ENCODE assay signal across 29 cellular contexts in the genomic region with DNA sequence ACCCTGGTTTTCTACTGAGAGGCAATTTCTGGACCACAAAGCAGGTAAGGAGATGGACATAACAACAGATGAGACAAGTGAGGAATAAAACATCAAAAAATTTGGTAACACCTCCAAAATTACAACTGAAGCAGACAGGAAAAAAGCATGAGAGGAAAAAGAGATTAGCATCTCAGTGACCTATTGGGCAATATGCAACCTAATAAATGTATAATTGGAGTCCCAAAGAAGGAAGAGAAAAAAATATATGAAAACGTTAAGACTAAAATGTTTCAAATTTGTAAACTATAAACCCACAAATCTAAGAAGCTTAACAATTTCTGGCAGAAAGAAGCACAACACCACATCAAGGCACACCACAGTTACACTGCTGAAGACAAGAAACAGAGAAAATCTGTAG.
"Had no signal": no experiment of that assay in that cellular context is flagged by ENCODE, and none has a peak within 500 bp of the region (broad histone marks: within the 10 kb centered on the region; RNA-seq: fewer than 3 reads in every experiment).

No MANE protein-coding gene starts in this region.

- H3K9ac ChIP-seq: neural progenitor cell, parathyroid adenoma had no signal

- DNase-seq: naive thymus-derived CD8-positive, alpha-beta T cell; occipital lobe; ovary; posterior cingulate gyrus; psoas muscle; right cardiac atrium; right lobe of liver; sigmoid colon; small intestine; stimulated activated CD4-positive, alpha-beta T cell treated with anti-CD3 and anti-CD28 coated beads, Interleukin-15, amount 100 ng/mL, for 24 hours; stimulated activated CD4-positive, alpha-beta T cell treated with anti-CD3 and anti-CD28 coated beads, Interleukin-2, amount 100 ng/mL, for 24 hours; stimulated activated CD4-positive, alpha-beta T cell treated with anti-CD3 and anti-CD28 coated beads, Interleukin-2, amount 100 ng/mL, for 48 hours; stimulated activated CD4-positive, alpha-beta T cell treated with anti-CD3 and anti-CD28 coated beads, Interleukin-4, amount 100 ng/mL, for 24 hours; stimulated activated naive B cell treated with anti-CD40 and anti-IgM and Interleukin-4, amounts not matched to agents 10 μg/mL and 1 μg/mL and 100 μg/mL, for 72 hours; stimulated activated naive CD8-positive, alpha-beta T cell treated with anti-CD3 and anti-CD28 coated beads, Interleukin-15, amount 100 ng/mL, for 72 hours; stimulated activated naive CD8-positive, alpha-beta T cell treated with anti-CD3 and anti-CD28 coated beads, Interleukin-15, Interleukin-2, amounts not matched to agents 100 U/mL and 50 U/mL, for 24 hours; substantia nigra; testis; tibial artery; transverse colon; upper lobe of right lung; uterus had no signal

- H3K4me3 Mint-ChIP-seq: naive thymus-derived CD8-positive, alpha-beta T cell; natural killer cell treated with Interleukin-12 subunit alpha and Interleukin-12 subunit beta and Interleukin-15 and Interleukin-18, amount 100 ng/mL, for 72 hours; neural progenitor cell; stimulated activated effector memory CD8-positive, alpha-beta T cell treated with anti-CD3 and anti-CD28 coated beads, Interleukin-12 subunit alpha, Interleukin-12 subunit beta, amount 100 ng/mL, for 72 hours; stimulated activated naive B cell treated with anti-CD40 and anti-IgM and Interleukin-4, amounts not matched to agents 10 μg/mL and 1 μg/mL and 100 μg/mL, for 72 hours; stimulated activated naive CD8-positive, alpha-beta T cell treated with anti-CD3 and anti-CD28 coated beads, Interleukin-15, amount 100 ng/mL, for 72 hours; type B pancreatic cell had no signal

- H3K9me3 Mint-ChIP-seq: stimulated activated effector memory CD8-positive, alpha-beta T cell treated with anti-CD3 and anti-CD28 coated beads, Interleukin-12 subunit alpha, Interleukin-12 subunit beta, amount 100 ng/mL, for 72 hours; type B pancreatic cell had no signal

- H3K27me3 ChIP-seq: neural progenitor cell, ovary, right lobe of liver, sigmoid colon, suprapubic skin, testis, tibial artery, transverse colon, upper lobe of right lung, uterus had no signal

- H2AFZ ChIP-seq: neural progenitor cell, parathyroid adenoma had no signal

- H3K9me3 ChIP-seq: ovary, psoas muscle, suprapubic skin, testis, transverse colon, upper lobe of right lung, uterus had no signal

- H3K79me2 ChIP-seq: parathyroid adenoma had no signal

- H3K27ac ChIP-seq: neural progenitor cell, ovary, parathyroid adenoma, psoas muscle, right lobe of liver, sigmoid colon, suprapubic skin, testis, tibial artery, transverse colon, upper lobe of right lung, uterus had no signal

- H3K27me3 Mint-ChIP-seq: naive thymus-derived CD8-positive, alpha-beta T cell; natural killer cell treated with Interleukin-12 subunit alpha and Interleukin-12 subunit beta and Interleukin-15 and Interleukin-18, amount 100 ng/mL, for 72 hours; progenitor cell of endocrine pancreas; stimulated activated naive B cell treated with anti-CD40 and anti-IgM and Interleukin-4, amounts not matched to agents 10 μg/mL and 1 μg/mL and 100 μg/mL, for 72 hours; stimulated activated naive CD8-positive, alpha-beta T cell treated with anti-CD3 and anti-CD28 coated beads, Interleukin-15, amount 100 ng/mL, for 72 hours; type B pancreatic cell had no signal

- FAIRE-seq: small intestine had no signal

- H3K4me1 ChIP-seq: neural progenitor cell, parathyroid adenoma, psoas muscle, right lobe of liver, sigmoid colon, suprapubic skin, testis, transverse colon, upper lobe of right lung, uterus had no signal

- ATAC-seq: naive thymus-derived CD8-positive, alpha-beta T cell; natural killer cell treated with Interleukin-12 subunit alpha and Interleukin-12 subunit beta and Interleukin-15 and Interleukin-18, amount 100 ng/mL, for 72 hours; psoas muscle; right cardiac atrium; right lobe of liver; stimulated activated effector memory CD8-positive, alpha-beta T cell treated with anti-CD3 and anti-CD28 coated beads, Interleukin-12 subunit alpha, Interleukin-12 subunit beta, amount 100 ng/mL, for 72 hours; stimulated activated naive B cell treated with anti-CD40 and anti-IgM and Interleukin-4, amounts not matched to agents 10 μg/mL and 1 μg/mL and 100 μg/mL, for 72 hours; stimulated activated naive CD8-positive, alpha-beta T cell treated with anti-CD3 and anti-CD28 coated beads, Interleukin-15, amount 100 ng/mL, for 72 hours; stimulated activated naive CD8-positive, alpha-beta T cell treated with anti-CD3 and anti-CD28 coated beads, Interleukin-15, Interleukin-2, amounts not matched to agents 100 U/mL and 50 U/mL, for 24 hours; upper lobe of right lung had no signal

- H3K4me1 Mint-ChIP-seq: neural progenitor cell; stimulated activated effector memory CD8-positive, alpha-beta T cell treated with anti-CD3 and anti-CD28 coated beads, Interleukin-12 subunit alpha, Interleukin-12 subunit beta, amount 100 ng/mL, for 72 hours; stimulated activated naive B cell treated with anti-CD40 and anti-IgM and Interleukin-4, amounts not matched to agents 10 μg/mL and 1 μg/mL and 100 μg/mL, for 72 hours; stimulated activated naive CD8-positive, alpha-beta T cell treated with anti-CD3 and anti-CD28 coated beads, Interleukin-15, amount 100 ng/mL, for 72 hours had no signal

- H3K4me3 ChIP-seq: neural progenitor cell, ovary, psoas muscle, right lobe of liver, sigmoid colon, suprapubic skin, testis, tibial artery, transverse colon, upper lobe of right lung, uterus had no signal

- H3K27ac Mint-ChIP-seq: neural progenitor cell; progenitor cell of endocrine pancreas; stimulated activated effector memory CD8-positive, alpha-beta T cell treated with anti-CD3 and anti-CD28 coated beads, Interleukin-12 subunit alpha, Interleukin-12 subunit beta, amount 100 ng/mL, for 72 hours; stimulated activated naive B cell treated with anti-CD40 and anti-IgM and Interleukin-4, amounts not matched to agents 10 μg/mL and 1 μg/mL and 100 μg/mL, for 72 hours; stimulated activated naive CD8-positive, alpha-beta T cell treated with anti-CD3 and anti-CD28 coated beads, Interleukin-15, amount 100 ng/mL, for 72 hours; type B pancreatic cell had no signal

- H3K4me2 ChIP-seq: neural progenitor cell had no signal

- H3K36me3 ChIP-seq: neural progenitor cell, ovary had no signal
